ENCODE assay signal across 21 cellular contexts in the genomic region with DNA sequence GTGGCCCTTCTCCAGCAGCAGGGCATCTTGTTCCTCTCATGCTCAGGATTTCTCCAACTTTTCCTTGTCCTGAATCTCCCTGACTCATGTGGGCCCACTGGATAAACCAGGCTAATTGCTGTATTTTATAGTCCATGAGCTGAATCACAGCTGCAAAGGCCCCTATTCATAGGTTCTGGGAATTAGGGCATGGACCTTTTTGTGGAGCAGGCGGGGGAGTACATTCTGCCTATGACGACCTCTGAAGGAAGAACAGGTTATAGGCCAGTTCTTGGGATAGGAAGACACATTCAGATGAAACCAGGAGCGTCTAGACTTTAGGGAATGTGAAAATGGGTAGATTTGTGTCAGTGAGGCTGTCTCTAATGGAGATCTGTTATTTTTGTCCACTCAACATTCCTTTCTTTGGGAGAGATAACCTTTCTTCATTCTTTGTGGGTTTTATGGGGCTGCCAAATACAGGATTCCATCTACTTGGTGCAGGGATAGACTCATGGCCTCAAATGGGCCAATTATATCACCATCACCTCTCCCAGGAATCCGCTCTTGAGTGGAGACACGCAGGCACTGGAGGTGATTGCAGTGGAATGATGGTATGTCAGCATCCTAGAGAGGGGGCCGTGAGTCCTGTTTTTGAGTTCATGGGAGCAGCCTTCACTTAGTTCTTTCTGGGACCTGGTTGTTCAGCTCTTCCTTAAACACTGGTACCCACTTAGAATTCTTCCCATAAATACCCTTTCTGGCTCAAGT. TPM values are rescaled to one million over a fixed set of nuclear protein-coding genes. Genes with fewer than 3 reads are reported as not detected.
"Had no signal": no experiment of that assay in that cellular context is flagged by ENCODE, and none has a peak within 500 bp of the region (broad histone marks: within the 10 kb centered on the region; RNA-seq: fewer than 3 reads in every experiment).

No MANE protein-coding gene starts in this region.

- H3K9me3 ChIP-seq: heart right ventricle, left ventricle myocardium inferior, ovary, prostate gland, spleen, suprapubic skin, thoracic aorta, tibial artery, uterus had no signal

- H3K4me3 ChIP-seq: heart right ventricle, hepatocyte, left ventricle myocardium inferior, lung, ovary, prostate gland, spleen, suprapubic skin, thoracic aorta, tibial artery, uterus had no signal

- H3K4me2 ChIP-seq: hepatocyte had no signal

- H2AFZ ChIP-seq: hepatocyte had no signal

- DNase-seq: heart right ventricle; left ventricle myocardium inferior; mesendoderm; naive B cell; natural killer cell; ovary; retina; right cardiac atrium; small intestine; spleen; stimulated activated CD4-positive, alpha-beta T cell treated with anti-CD3 and anti-CD28 coated beads, Interleukin-4, amount 100 ng/mL, for 24 hours; stimulated activated naive CD4-positive, alpha-beta T cell; tibial artery; uterus had no signal

- H3K27ac ChIP-seq: heart right ventricle, hepatocyte, left ventricle myocardium inferior, ovary, prostate gland, spleen, suprapubic skin, thoracic aorta, tibial artery, uterus had no signal

- H3K36me3 ChIP-seq: heart right ventricle, left ventricle myocardium inferior, ovary, prostate gland, spleen, suprapubic skin, thoracic aorta, tibial artery, uterus had no signal

- H3K79me2 ChIP-seq: hepatocyte had no signal

- FAIRE-seq: keratinocyte, small intestine had no signal

- H3K27me3 ChIP-seq: hepatocyte, ovary, suprapubic skin, uterus had no signal

- H3K4me1 ChIP-seq: heart right ventricle, left ventricle myocardium inferior, prostate gland, spleen, suprapubic skin, tibial artery, uterus had no signal

RNA-seq across cellular contexts. Expression of gene CNMD, which starts 45.1 kb away (rescaled TPM):
- polyA plus RNA-seq: heart right ventricle, hepatocyte, keratinocyte, neural cell, ovary had no signal
